ENCODE assay signal across 1 cellular context in genomic region chr1:201085902-201086735, GRCh38.
TF ChIP-seq lines count a peak whose summit lies in the region.

No MANE protein-coding gene starts in this region.

TF ChIP-seq in H1, 55 proteins besides CTCF, POLR2A, EP300 and RAD21 (continued from another document):
- peak; percentile 37; the same call in 1 of the 2 replicates for TF ChIP-seq MAX (IDR thresholded peaks at IDR 0.05)
- TF ChIP-seq CHD7 (IDR thresholded peaks at IDR 0.05; ENCODE audit: insufficient replicate concordance, low read length), result no peak
